ENCODE assay signal across 8 cellular contexts in genomic region chr16:2339521-2340484, GRCh38.
DNase-seq lines count a peak whose midpoint lies in the region; ATAC-seq and TF ChIP-seq lines count a peak whose summit lies in the region.

No MANE protein-coding gene starts in this region.

- H3K9me3 Mint-ChIP-seq in effector memory CD8-positive, alpha-beta T cell: no peaks in the 10 kb centered on the region
- no peaks in the 10 kb centered on the region for H3K9me3 Mint-ChIP-seq in stimulated activated naive CD8-positive, alpha-beta T cell treated with anti-CD3 and anti-CD28 coated beads, Interleukin-15, amount 100 ng/mL, for 72 hours

- CTCF ChIA-PET in HEK293T (lab: Yijun Ruan, JAX): interaction anchor here (0.7 to 1.2 kb wide), 4 partner anchors 9 to 161 kb away, joined by 3 to 8 read pairs (median 4); no protein-coding TSS in a partner anchor

- peaks cover 9% of the 10 kb centered on the region for H3K36me3 Mint-ChIP-seq in effector memory CD8-positive, alpha-beta T cell (ENCODE audit: insufficient read depth)

- H3K4me3 Mint-ChIP-seq in effector memory CD8-positive, alpha-beta T cell: peak overlapping the region; percentile 84
- peak overlapping the region; percentile 83 to 85 for H3K4me3 Mint-ChIP-seq in stimulated activated naive CD8-positive, alpha-beta T cell treated with anti-CD3 and anti-CD28 coated beads, Interleukin-15, amount 100 ng/mL, for 72 hours

- H3K27ac Mint-ChIP-seq in effector memory CD8-positive, alpha-beta T cell: peak overlapping the region in 1 of 2 donors; percentile 63
- H3K27ac Mint-ChIP-seq in stimulated activated naive CD8-positive, alpha-beta T cell treated with anti-CD3 and anti-CD28 coated beads, Interleukin-15, amount 100 ng/mL, for 72 hours: peak overlapping the region; percentile 3 to 59

- ATAC-seq in effector memory CD8-positive, alpha-beta T cell (replicated peaks): peak; percentile 38
- ATAC-seq in stimulated activated naive CD8-positive, alpha-beta T cell treated with anti-CD3 and anti-CD28 coated beads, Interleukin-15, amount 100 ng/mL, for 72 hours: peak; percentile 64

- H3K27me3 Mint-ChIP-seq in effector memory CD8-positive, alpha-beta T cell: no peaks in the 10 kb centered on the region
- peaks cover 32% of the 10 kb centered on the region for H3K27me3 Mint-ChIP-seq in stimulated activated naive CD8-positive, alpha-beta T cell treated with anti-CD3 and anti-CD28 coated beads, Interleukin-15, amount 100 ng/mL, for 72 hours

- DNase-seq in NCI-H1417 (lab: John Stamatoyannopoulos, UW) (peak; percentile 72 to 84 (median 82)), NCI-H1417 treated with DMSO at 0.1 percent for 48 hours (lab: John Stamatoyannopoulos, UW) (no peak), HEK293T (ENCODE audit: extremely low spot score) (peak; percentile 57), NCI-H146 (lab: John Stamatoyannopoulos, UW) (peak; percentile 90), midbrain (lab: John Stamatoyannopoulos, UW) (peak; percentile 68)
- peak; percentile 37 for DNase-seq in activated CD4-positive, alpha-beta T cell treated with anti-CD3 and anti-CD28 coated beads, Interleukin-2, amount 50 U/mL, for 1 hour
- DNase-seq in effector memory CD8-positive, alpha-beta T cell: peak; percentile 17 to 30 (median 26)
- peak; percentile 55 to 61 for DNase-seq in stimulated activated naive CD8-positive, alpha-beta T cell treated with anti-CD3 and anti-CD28 coated beads, Interleukin-15, amount 100 ng/mL, for 72 hours

- H3K4me1 Mint-ChIP-seq in effector memory CD8-positive, alpha-beta T cell (ENCODE audit: low read depth in 2 of 2): peaks cover 11 to 16% of the 10 kb centered on the region in 2 donors
- H3K4me1 Mint-ChIP-seq in stimulated activated naive CD8-positive, alpha-beta T cell treated with anti-CD3 and anti-CD28 coated beads, Interleukin-15, amount 100 ng/mL, for 72 hours: peaks cover 34% of the 10 kb centered on the region

- POLR2A ChIA-PET in HEK293T (lab: Yijun Ruan, JAX): interaction anchor here (0.6 to 0.7 kb wide), 2 partner anchors 10 to 88 kb away, joined by 3 read pairs; partner anchors contain the start of gene ECI1

TF ChIP-seq in HEK293T, 16 proteins besides CTCF, POLR2A, EP300 and RAD21:
- no peak for TF ChIP-seq ELF4 (IDR thresholded peaks at IDR 0.05)
- TF ChIP-seq SUZ12 (IDR thresholded peaks at IDR 0.05): no peak
- TF ChIP-seq TARDBP (IDR thresholded peaks at IDR 0.05): no peak
- TF ChIP-seq CTBP1 (IDR thresholded peaks at IDR 0.05; ENCODE audit: borderline replicate concordance): 0 out of 2 replicates have a peak, but pooled peaks have one; percentile 56
- no peak for TF ChIP-seq FOXA1 (IDR thresholded peaks at IDR 0.05)
- TF ChIP-seq, protein P1, sequence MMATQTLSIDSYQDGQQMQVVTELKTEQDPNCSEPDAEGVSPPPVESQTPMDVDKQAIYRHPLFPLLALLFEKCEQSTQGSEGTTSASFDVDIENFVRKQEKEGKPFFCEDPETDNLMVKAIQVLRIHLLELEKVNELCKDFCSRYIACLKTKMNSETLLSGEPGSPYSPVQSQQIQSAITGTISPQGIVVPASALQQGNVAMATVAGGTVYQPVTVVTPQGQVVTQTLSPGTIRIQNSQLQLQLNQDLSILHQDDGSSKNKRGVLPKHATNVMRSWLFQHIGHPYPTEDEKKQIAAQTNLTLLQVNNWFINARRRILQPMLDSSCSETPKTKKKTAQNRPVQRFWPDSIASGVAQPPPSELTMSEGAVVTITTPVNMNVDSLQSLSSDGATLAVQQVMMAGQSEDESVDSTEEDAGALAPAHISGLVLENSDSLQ (IDR thresholded peaks at IDR 0.05): no peak
- TF ChIP-seq ZNF384 (IDR thresholded peaks at IDR 0.05): no peak
- TF ChIP-seq BHLHE40 (IDR thresholded peaks at IDR 0.05; ENCODE audit: borderline replicate concordance): no peak
- no peak for TF ChIP-seq LEF1 (IDR thresholded peaks at IDR 0.05; ENCODE audit: borderline replicate concordance)
- peak; percentile 92 for TF ChIP-seq L3MBTL2 (conservative IDR thresholded peaks at IDR 0.05)
